8 cellular contexts compared by ENCODE assay signal in the genomic region with DNA sequence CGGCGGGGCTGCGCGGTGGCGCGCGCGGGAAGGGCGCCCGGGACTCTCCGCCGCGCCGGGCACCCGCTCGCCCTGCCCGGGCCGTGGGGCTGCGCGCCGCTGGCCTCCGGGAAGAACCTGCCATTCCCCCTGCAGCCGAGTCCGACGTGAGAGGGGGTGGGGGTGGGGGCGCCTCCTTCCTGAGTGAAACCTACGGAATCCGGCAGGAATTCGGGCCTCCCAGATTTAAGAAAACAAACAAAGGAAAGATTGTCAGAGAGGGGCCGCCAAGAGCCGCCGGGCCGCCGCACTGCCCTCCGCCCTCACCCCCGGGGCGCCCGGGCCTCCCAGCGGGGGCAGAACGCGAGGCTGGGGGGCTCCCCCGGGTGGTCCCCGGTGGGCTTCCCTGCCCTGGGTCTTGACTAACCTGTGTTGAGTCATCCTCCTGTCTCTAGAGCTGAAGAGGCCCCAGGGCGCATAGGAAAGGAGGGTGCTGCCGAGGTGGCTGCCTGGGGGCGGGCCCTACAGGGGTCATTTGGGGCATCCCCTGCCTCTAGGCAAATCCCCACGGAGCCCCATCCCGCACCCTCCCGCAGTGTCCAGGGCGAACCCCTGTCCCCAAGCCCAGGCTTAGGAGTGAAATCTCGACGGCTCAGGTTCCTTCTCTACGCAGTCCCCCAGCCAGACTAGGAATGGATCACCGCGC. TPM values are rescaled to one million over a fixed set of nuclear protein-coding genes. Genes with fewer than 3 reads are reported as not detected.
DNase-seq lines count a peak whose midpoint lies in the region; ATAC-seq, FAIRE-seq and TF ChIP-seq lines count a peak whose summit lies in the region.

No MANE protein-coding gene starts in this region.

- H3K4me2 ChIP-seq in HepG2 (ENCODE audit: low read depth, low read length) (peak overlapping the region; percentile 82), MM.1S (ENCODE audit: low read depth, low read length) (no peak overlapping the region)

- in situ Hi-C loops in HepG2 (cut with HindIII; ENCODE audit: extremely low pct_ligation_motif_present, low pct_unique_long_range_greater_than_20kb), result no loop called here

- TF ChIP-seq POLR2A in body of pancreas (IDR thresholded peaks at IDR 0.05) (no peak), HepG2 (IDR thresholded peaks at IDR 0.05; ENCODE audit: insufficient read depth in 1 of 2, low read depth in 2 of 2, low read length in 2 of 2) (no peak), thyroid gland (IDR thresholded peaks at IDR 0.05) (peak in 1 of 2 donors; percentile 43)

- CTCF ChIA-PET in HepG2 (lab: Yijun Ruan, JAX; ENCODE audit: low intra/inter-chr PET ratio, low total read pairs), result no interaction called here

- TF ChIP-seq RAD21 in HepG2 (CRISPR knock-in tag; IDR thresholded peaks at IDR 0.05), result no peak

- FAIRE-seq in HepG2 (lab: Jason Lieb, UNC), result no peak

- H3K27ac ChIP-seq in body of pancreas (peak overlapping the region in 3 of 4 donors; percentile 4 to 43 (median 16)), HepG2 (ENCODE audit: extremely low read length, insufficient read depth, low read length) (peak overlapping the region; percentile 19), thyroid gland (peak overlapping the region; percentile 72 to 92 (median 87)), MM.1S (ENCODE audit: low read length) (no peak overlapping the region)

- H3K9me3 ChIP-seq in body of pancreas (no peaks in the 10 kb centered on the region), HepG2 (ENCODE audit: low read length) (no peaks in the 10 kb centered on the region), thyroid gland (no peaks in the 10 kb centered on the region), MM.1S (replicated peaks; ENCODE audit: insufficient read depth, low read length) (no peaks in the 10 kb centered on the region)

- H3F3A ChIP-seq in MM.1S (ENCODE audit: insufficient read depth, low read length), result no peaks in the 10 kb centered on the region

- H3K79me2 ChIP-seq in HepG2 (ENCODE audit: insufficient read depth, low read length), result no peaks in the 10 kb centered on the region
- no peaks in the 10 kb centered on the region for H3K79me2 ChIP-seq in MM.1S (ENCODE audit: low read length)

- H3K4me1 ChIP-seq in body of pancreas, result peaks cover 20% of the 10 kb centered on the region
- peaks cover 76% of the 10 kb centered on the region for H3K4me1 ChIP-seq in HepG2 (ENCODE audit: insufficient read depth, low read length)
- H3K4me1 ChIP-seq in thyroid gland, result peaks cover 18 to 26% of the 10 kb centered on the region in 2 donors
- H3K4me1 ChIP-seq in MM.1S (ENCODE audit: low read length), result no peaks in the 10 kb centered on the region

- H2AFZ ChIP-seq in HepG2 (ENCODE audit: low read length), result no peak overlapping the region
- H2AFZ ChIP-seq in MM.1S (ENCODE audit: low read length), result no peak overlapping the region

- TF ChIP-seq EP300 in HepG2 (IDR thresholded peaks at IDR 0.05; ENCODE audit: low read depth in 2 of 2, low read length in 2 of 2) (no peak; a peak in 1 of 4 replicates), HepG2 (CRISPR knock-in tag; IDR thresholded peaks at IDR 0.05; ENCODE audit: borderline replicate concordance) (no peak)

- H3K4me3 ChIP-seq in body of pancreas (no peak overlapping the region), HepG2 (replicated peaks in 1 of 3; ENCODE audit: insufficient read depth in 1 of 3, low read depth in 2 of 3, low read length in 3 of 3) (peak overlapping the region; percentile 51 to 68 (median 67)), thyroid gland (replicated peaks in 1 of 3) (peak overlapping the region in 1 of 3 donors; percentile 30), MM.1S (ENCODE audit: low read length) (no peak overlapping the region)

- peak; percentile 62 for DNase-seq in DMS53 (lab: John Stamatoyannopoulos, UW)
- peak; percentile 12 to 45 (median 33) for DNase-seq in body of pancreas
- DNase-seq in HepG2 (ENCODE audit: low spot score), result peak; percentile 52
- peak; percentile 71 to 74 for DNase-seq in thyroid gland
- no peak for DNase-seq in MM.1S

- H4K20me1 ChIP-seq in HepG2 (ENCODE audit: insufficient read depth, low read length) (no peaks in the 10 kb centered on the region), MM.1S (ENCODE audit: insufficient read depth, low read length) (no peaks in the 10 kb centered on the region)

- H3K27me3 ChIP-seq in body of pancreas (no peaks in the 10 kb centered on the region), HepG2 (ENCODE audit: control insufficient read depth in 1 of 2, insufficient read depth in 2 of 2, low read length in 2 of 2) (no peaks in the 10 kb centered on the region; a peak in 1 of 5 replicates), thyroid gland (no peaks in the 10 kb centered on the region), MM.1S (replicated peaks; ENCODE audit: insufficient read depth, low read length) (peaks cover 64% of the 10 kb centered on the region)

- TSS peak; percentile 75 for BruUV-seq in HepG2 (replicated peaks; lab: Mats Ljungman, UMichigan)

- ATAC-seq in HG02678 (IDR thresholded peaks at IDR 0.05; ENCODE audit: unreplicated experiment) (peak; percentile 45), body of pancreas (peak; percentile 66), HepG2 (peak; percentile 32), HG02885 (IDR thresholded peaks at IDR 0.05; ENCODE audit: poor library complexity, unreplicated experiment) (no peak), GM19351 (IDR thresholded peaks at IDR 0.05; ENCODE audit: unreplicated experiment) (no peak)

- no peak for TF ChIP-seq CTCF in body of pancreas (IDR thresholded peaks at IDR 0.05)
- no peak for TF ChIP-seq CTCF in HepG2 (CRISPR knock-in tag; IDR thresholded peaks at IDR 0.05)
- TF ChIP-seq CTCF in thyroid gland (IDR thresholded peaks at IDR 0.05), result no peak
- no peak for TF ChIP-seq CTCF in MM.1S (IDR thresholded peaks at IDR 0.05; ENCODE audit: low read length)

- intact Hi-C loops in body of pancreas (cut with DNase I), result no loop called here
- intact Hi-C loops in HepG2 (cut with micrococcal nuclease; ENCODE audit: unreplicated experiment), result no loop called here
- intact Hi-C loops in thyroid gland (cut with DNase I), result no loop called here

- H3K9me2 ChIP-seq in MM.1S (replicated peaks; ENCODE audit: insufficient read depth, low read length), result no peaks in the 10 kb centered on the region

- WGBS in body of pancreas, 2 donors, result 7 to 10% methylated on average over 32 to 55 of the region's 55 CpGs
- 12% methylated on average over 45 of the region's 55 CpGs for WGBS in HepG2 (ENCODE audit: low lambda C conversion rate)
- WGBS in thyroid gland, 2 donors, result 8 to 11% methylated on average over 41 to 44 of the region's 55 CpGs

- H3K36me3 ChIP-seq in body of pancreas (replicated peaks in 1 of 2; ENCODE audit: insufficient read depth in 1 of 2, low read depth in 2 of 2) (no peaks in the 10 kb centered on the region), HepG2 (replicated peaks in 1 of 2; ENCODE audit: control insufficient read depth in 1 of 2, insufficient read depth in 2 of 2, low read length in 2 of 2) (no peaks in the 10 kb centered on the region), thyroid gland (no peaks in the 10 kb centered on the region), MM.1S (replicated peaks; ENCODE audit: insufficient read depth, low read length) (no peaks in the 10 kb centered on the region)

- H3K9ac ChIP-seq in HepG2 (ENCODE audit: insufficient read depth, low read depth, low read length), result peak overlapping the region; percentile 50
- no peak overlapping the region for H3K9ac ChIP-seq in MM.1S (ENCODE audit: low read length)

- POLR2A ChIA-PET in HepG2 (lab: Yijun Ruan, JAX), result interaction anchor here (1.8 to 11.7 kb wide), 5 partner anchors 17 to 75 kb away, joined by 5 to 187 read pairs (median 10); no protein-coding TSS in a partner anchor

TF ChIP-seq in HepG2, 621 proteins besides CTCF, POLR2A, EP300 and RAD21 (continues in another document):
- TF ChIP-seq SSRP1 (CRISPR knock-in tag; IDR thresholded peaks at IDR 0.05), result no peak

RNA-seq across cellular contexts. Expression of a gene that starts 42.2 kb away (rescaled TPM):
- total RNA-seq in body of pancreas (10 to 100 TPM in 1 of 2 donors, 1 to 10 TPM in 1; 8.6 to 10.5 TPM), HepG2 (2016; rRNA removed; fragmentation: Illumina TruSeq; extraction: Trizol) (11.0 TPM in 2 replicates), thyroid gland (10 to 100 TPM; 12.6 to 42.4 (median 23.7) TPM)
- total RNA-seq in HepG2 (2016; cell fraction: cytosol; rRNA removed; fragmentation: Illumina TruSeq; extraction: Trizol; ENCODE audit: low read depth), result 2.8 and 3.0 TPM in 2 replicates
- total RNA-seq in HepG2 (2016; cell fraction: insoluble cytoplasmic fraction; rRNA removed; fragmentation: Illumina TruSeq; extraction: Trizol), result 9.5 and 11.3 TPM in 2 replicates
- 15.4 and 15.8 TPM in 2 replicates for total RNA-seq in HepG2 (2016; cell fraction: membrane; rRNA removed; fragmentation: Illumina TruSeq; extraction: Trizol)
- total RNA-seq in HepG2 (2016; cell fraction: nucleus; rRNA removed; fragmentation: Illumina TruSeq; extraction: Trizol), result 14.9 TPM in 2 replicates
- 12.4 and 15.9 TPM in 2 replicates for polyA plus RNA-seq in HepG2 (2011; rRNA removed)
- polyA plus RNA-seq in HepG2 (2011; cell fraction: cytosol; rRNA removed), result 6.6 and 10.1 TPM in 2 replicates
- 47.8 and 59.4 TPM in 2 replicates for polyA plus RNA-seq in HepG2 (2011; cell fraction: nucleus; rRNA removed)
- 53.6 and 69.1 TPM in 2 replicates for polyA plus RNA-seq in HepG2 (2012)
- 10.9 and 11.7 TPM in 2 replicates for polyA plus RNA-seq in HepG2 (2016; cell fraction: cytosol; fragmentation: Illumina TruSeq; extraction: Trizol; ENCODE audit: low read depth)
- polyA plus RNA-seq in HepG2 (2016; cell fraction: insoluble cytoplasmic fraction; fragmentation: Illumina TruSeq; extraction: Trizol; ENCODE audit: low read depth), result 37.6 and 56.8 TPM in 2 replicates
- polyA plus RNA-seq in HepG2 (2016; cell fraction: membrane; fragmentation: Illumina TruSeq; extraction: Trizol; ENCODE audit: low read depth), result 44.1 and 44.7 TPM in 2 replicates
- polyA plus RNA-seq in HepG2 (2016; cell fraction: nucleus; fragmentation: Illumina TruSeq; extraction: Trizol; ENCODE audit: insufficient read depth, low read depth), result 75.1 and 80.7 TPM in 2 replicates
- polyA minus RNA-seq in HepG2 (2011; rRNA and poly(A)+ RNA removed; ENCODE audit: low replicate concordance), result 3.3 and 26.4 TPM in 2 replicates
- 29.5 and 30.0 TPM in 2 replicates for polyA minus RNA-seq in HepG2 (2011; cell fraction: cytosol; rRNA and poly(A)+ RNA removed)
- polyA minus RNA-seq in HepG2 (2011; cell fraction: nucleus; rRNA and poly(A)+ RNA removed), result 15.2 and 15.5 TPM in 2 replicates

Comparison
In these comparisons a context has a peak if more than half of its experiments do, and no peak if none do; other contexts are left out.
1. ATAC-seq: peak in HG02678 (single experiment), body of pancreas (single experiment) and HepG2 (single experiment); none in HG02885 (single experiment) and GM19351 (single experiment).
2. H3K4me3 ChIP-seq: peak in HepG2 (3 of 3); none in body of pancreas (0 of 2) and MM.1S (single experiment).